Comparison of ENCODE assay signal across 1 cellular context in the genomic region with DNA sequence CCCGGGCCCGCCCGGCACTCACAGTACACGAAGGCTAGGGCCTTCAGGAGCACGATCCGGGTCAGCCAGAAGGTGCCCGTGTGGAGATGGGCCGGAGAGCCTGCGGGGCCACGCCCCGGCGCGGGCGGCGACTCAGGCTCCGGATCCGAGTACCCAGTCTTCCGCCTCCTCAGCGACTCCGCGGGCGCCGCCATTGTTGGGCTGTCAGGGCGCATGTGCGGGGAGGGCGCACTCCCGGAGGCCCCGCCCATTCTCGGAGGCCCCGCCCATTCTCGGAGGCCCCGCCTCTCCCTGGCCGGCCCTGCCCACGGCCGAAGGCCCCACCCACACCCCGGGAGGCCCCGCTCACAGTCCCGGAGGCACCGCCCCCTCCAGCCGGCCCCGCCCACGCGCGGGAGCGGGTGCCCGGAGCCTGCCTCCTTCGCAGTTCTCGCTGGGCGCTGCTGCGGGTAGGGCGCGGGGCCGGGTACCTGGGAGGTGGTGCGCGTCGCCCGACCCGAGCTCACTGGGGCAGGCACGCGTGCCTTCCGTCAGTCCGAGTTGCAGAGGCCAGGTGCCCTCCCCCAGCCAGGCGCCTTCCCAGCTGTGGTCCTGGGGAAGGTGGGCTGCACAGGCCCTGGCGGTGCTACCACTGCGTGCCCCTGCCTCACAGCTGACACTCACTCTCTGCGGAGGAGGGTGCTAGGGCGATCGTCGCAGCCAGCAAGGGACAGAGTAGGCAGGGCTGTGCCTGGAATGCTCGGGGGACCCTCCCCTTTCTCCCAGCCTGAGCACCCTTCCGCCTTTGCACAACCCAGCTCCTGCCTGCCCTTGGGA.
A peak's percentile ranks its signal among the peaks of the same experiment; 100 is the strongest.
TF ChIP-seq lines count a peak whose summit lies in the region.

Gene LMF1 (minus strand): TSS at position 219 of the 816 bp plus-strand sequence. CDS start 4 bp downstream, at position 215.

TF ChIP-seq in WTC11, 78 proteins besides CTCF, POLR2A, EP300 and RAD21 (continued from another document):
- no peak for TF ChIP-seq AFF4 (CRISPR knock-in tag; IDR thresholded peaks at IDR 0.05; ENCODE audit: borderline replicate concordance)
- TF ChIP-seq TCF7 (CRISPR knock-in tag; IDR thresholded peaks at IDR 0.05; ENCODE audit: low read depth), result no peak
- TF ChIP-seq TEAD4 (CRISPR knock-in tag; IDR thresholded peaks at IDR 0.05), result no peak
- no peak for TF ChIP-seq NFATC4 (CRISPR knock-in tag; IDR thresholded peaks at IDR 0.05)
- TF ChIP-seq SP1 (CRISPR knock-in tag; conservative IDR thresholded peaks at IDR 0.05), result peak; percentile 91
- TF ChIP-seq ZNF121 (CRISPR knock-in tag; IDR thresholded peaks at IDR 0.05), result no peak
- TF ChIP-seq, protein P1, sequence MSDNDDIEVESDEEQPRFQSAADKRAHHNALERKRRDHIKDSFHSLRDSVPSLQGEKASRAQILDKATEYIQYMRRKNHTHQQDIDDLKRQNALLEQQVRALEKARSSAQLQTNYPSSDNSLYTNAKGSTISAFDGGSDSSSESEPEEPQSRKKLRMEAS (CRISPR knock-in tag; IDR thresholded peaks at IDR 0.05), result peak; percentile 75
- TF ChIP-seq USF1 (CRISPR knock-in tag; IDR thresholded peaks at IDR 0.05), result peak; percentile 43
- TF ChIP-seq, protein P2, sequence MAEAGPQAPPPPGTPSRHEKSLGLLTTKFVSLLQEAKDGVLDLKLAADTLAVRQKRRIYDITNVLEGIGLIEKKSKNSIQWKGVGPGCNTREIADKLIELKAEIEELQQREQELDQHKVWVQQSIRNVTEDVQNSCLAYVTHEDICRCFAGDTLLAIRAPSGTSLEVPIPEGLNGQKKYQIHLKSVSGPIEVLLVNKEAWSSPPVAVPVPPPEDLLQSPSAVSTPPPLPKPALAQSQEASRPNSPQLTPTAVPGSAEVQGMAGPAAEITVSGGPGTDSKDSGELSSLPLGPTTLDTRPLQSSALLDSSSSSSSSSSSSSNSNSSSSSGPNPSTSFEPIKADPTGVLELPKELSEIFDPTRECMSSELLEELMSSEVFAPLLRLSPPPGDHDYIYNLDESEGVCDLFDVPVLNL (CRISPR knock-in tag; IDR thresholded peaks at IDR 0.05; ENCODE audit: borderline replicate concordance, low read depth), result no peak
- TF ChIP-seq NFE2L1 (CRISPR knock-in tag; IDR thresholded peaks at IDR 0.05), result no peak
- TF ChIP-seq ZNF416 (CRISPR knock-in tag; IDR thresholded peaks at IDR 0.05), result no peak
- no peak for TF ChIP-seq AR (CRISPR knock-in tag; IDR thresholded peaks at IDR 0.05)
- TF ChIP-seq, protein P3, sequence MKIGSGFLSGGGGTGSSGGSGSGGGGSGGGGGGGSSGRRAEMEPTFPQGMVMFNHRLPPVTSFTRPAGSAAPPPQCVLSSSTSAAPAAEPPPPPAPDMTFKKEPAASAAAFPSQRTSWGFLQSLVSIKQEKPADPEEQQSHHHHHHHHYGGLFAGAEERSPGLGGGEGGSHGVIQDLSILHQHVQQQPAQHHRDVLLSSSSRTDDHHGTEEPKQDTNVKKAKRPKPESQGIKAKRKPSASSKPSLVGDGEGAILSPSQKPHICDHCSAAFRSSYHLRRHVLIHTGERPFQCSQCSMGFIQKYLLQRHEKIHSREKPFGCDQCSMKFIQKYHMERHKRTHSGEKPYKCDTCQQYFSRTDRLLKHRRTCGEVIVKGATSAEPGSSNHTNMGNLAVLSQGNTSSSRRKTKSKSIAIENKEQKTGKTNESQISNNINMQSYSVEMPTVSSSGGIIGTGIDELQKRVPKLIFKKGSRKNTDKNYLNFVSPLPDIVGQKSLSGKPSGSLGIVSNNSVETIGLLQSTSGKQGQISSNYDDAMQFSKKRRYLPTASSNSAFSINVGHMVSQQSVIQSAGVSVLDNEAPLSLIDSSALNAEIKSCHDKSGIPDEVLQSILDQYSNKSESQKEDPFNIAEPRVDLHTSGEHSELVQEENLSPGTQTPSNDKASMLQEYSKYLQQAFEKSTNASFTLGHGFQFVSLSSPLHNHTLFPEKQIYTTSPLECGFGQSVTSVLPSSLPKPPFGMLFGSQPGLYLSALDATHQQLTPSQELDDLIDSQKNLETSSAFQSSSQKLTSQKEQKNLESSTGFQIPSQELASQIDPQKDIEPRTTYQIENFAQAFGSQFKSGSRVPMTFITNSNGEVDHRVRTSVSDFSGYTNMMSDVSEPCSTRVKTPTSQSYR (CRISPR knock-in tag; IDR thresholded peaks at IDR 0.05), result no peak
- no peak for TF ChIP-seq RELA (CRISPR knock-in tag; IDR thresholded peaks at IDR 0.05; ENCODE audit: borderline replicate concordance)
- TF ChIP-seq ZBTB43 (CRISPR knock-in tag; IDR thresholded peaks at IDR 0.05), result no peak
- peak; percentile 17; the same call in 1 of the 2 replicates for TF ChIP-seq FOXP1 (CRISPR knock-in tag; IDR thresholded peaks at IDR 0.05; ENCODE audit: borderline replicate concordance)
- no peak for TF ChIP-seq ESRRA (CRISPR knock-in tag; IDR thresholded peaks at IDR 0.05; ENCODE audit: borderline replicate concordance)
